In the genomic region with DNA sequence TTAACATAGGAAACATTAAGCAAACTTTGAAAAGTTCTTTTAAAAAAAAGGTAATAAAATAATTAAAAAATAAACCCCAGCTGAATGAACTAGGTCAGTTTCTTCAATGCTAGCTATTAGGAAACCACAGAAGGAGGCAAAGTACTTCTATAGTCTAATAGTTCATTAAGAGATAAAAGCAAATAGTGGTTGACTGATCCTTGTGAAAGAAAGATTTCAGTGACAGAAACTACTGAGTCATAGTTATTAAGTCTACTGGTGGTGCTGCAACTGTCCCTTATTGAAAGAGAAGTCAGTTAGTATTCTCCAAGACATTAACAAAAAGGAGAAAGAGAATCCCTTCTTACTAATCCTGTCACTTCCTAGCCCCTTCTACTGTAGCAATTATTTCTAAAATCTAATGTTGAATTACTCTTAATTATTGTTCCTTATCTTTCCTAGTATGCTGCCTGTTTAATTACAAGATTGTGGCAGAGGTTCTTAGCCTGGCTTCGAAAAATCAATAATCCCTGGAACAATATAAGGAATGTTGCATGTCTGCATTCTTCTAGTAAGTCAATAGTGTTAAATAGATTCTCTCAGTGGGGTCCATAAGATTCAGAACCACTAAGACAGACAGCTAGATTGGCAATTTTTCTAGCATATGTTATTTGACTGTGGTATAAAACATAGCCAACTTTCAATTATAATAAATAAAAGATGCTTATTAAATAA, we compare ENCODE assay signal across 17 cellular contexts. TPM values are rescaled to one million over a fixed set of nuclear protein-coding genes. Genes with fewer than 3 reads are reported as not detected.
DNase-seq lines count a peak whose midpoint lies in the region; ATAC-seq, FAIRE-seq and TF ChIP-seq lines count a peak whose summit lies in the region.
"Had no signal": no experiment of that assay in that cellular context is flagged by ENCODE, and none has a peak within 500 bp of the region (broad histone marks: within the 10 kb centered on the region; RNA-seq: fewer than 3 reads in every experiment).

No MANE protein-coding gene starts in this region.

- intact Hi-C loops in GM12878 (cut with micrococcal nuclease; ENCODE audit: unreplicated experiment) = no loop called here
- intact Hi-C loops in left lung (cut with DNase I) = no loop called here
- intact Hi-C loops in left cardiac atrium (cut with DNase I) = no loop called here
- intact Hi-C loops in upper lobe of right lung (cut with DNase I) = no loop called here

- H3K9me3 ChIP-seq in GM12878 (replicated peaks; ENCODE audit: control insufficient read depth, insufficient read depth, low read length) (no peaks in the 10 kb centered on the region), left lung (no peaks in the 10 kb centered on the region), gastroesophageal sphincter (no peaks in the 10 kb centered on the region), upper lobe of right lung (no peaks in the 10 kb centered on the region)

- H3K79me2 ChIP-seq in GM12878 (ENCODE audit: control insufficient read depth, insufficient read depth, low read length) = no peaks in the 10 kb centered on the region

- POLR2A ChIA-PET in GM12878 (lab: Charles Lee) = no interaction called here

- SMC1A ChIA-PET in GM12878 (lab: Charles Lee; ENCODE audit: uncharacterized antibody, unreplicated experiment) = no interaction called here

- H3K27ac ChIP-seq in GM12878 (ENCODE audit: control insufficient read depth, insufficient read depth) (no peak overlapping the region), left lung (no peak overlapping the region), substantia nigra (ENCODE audit: low read depth, low read length, poor library complexity, severe bottlenecking) (no peak overlapping the region), gastroesophageal sphincter (no peak overlapping the region), upper lobe of right lung (no peak overlapping the region)
- H3K27ac ChIP-seq: C4-2B had no signal

- H4K20me1 ChIP-seq in GM12878 (ENCODE audit: control insufficient read depth, insufficient read depth) = no peaks in the 10 kb centered on the region

- in situ Hi-C loops in GM12878 (cut with MboI) = no loop called here

- H3K9ac ChIP-seq in GM12878 (ENCODE audit: control insufficient read depth, insufficient read depth, low read length) = no peak overlapping the region

- CTCF ChIA-PET in GM12878 (lab: Yijun Ruan, JAX) = no interaction called here

- no peak overlapping the region for H3K4me3 ChIP-seq in GM12878
- no peak overlapping the region for H3K4me3 ChIP-seq in left lung
- no peak overlapping the region for H3K4me3 ChIP-seq in gastroesophageal sphincter
- H3K4me3 ChIP-seq in upper lobe of right lung = no peak overlapping the region

- RAD21 ChIA-PET in GM12878 (lab: Charles Lee; ENCODE audit: unreplicated experiment) = no interaction called here

- TF ChIP-seq POLR2A in GM12878 (IDR thresholded peaks at IDR 0.05; ENCODE audit: low read depth, low read length) (no peak), gastroesophageal sphincter (IDR thresholded peaks at IDR 0.05) (no peak)

- H3K27me3 ChIP-seq in GM12878 (replicated peaks in 1 of 2; ENCODE audit: control insufficient read depth in 2 of 2, insufficient read depth in 2 of 2, low read length in 1 of 2) (no peaks in the 10 kb centered on the region), left lung (no peaks in the 10 kb centered on the region), gastroesophageal sphincter (no peaks in the 10 kb centered on the region), upper lobe of right lung (no peaks in the 10 kb centered on the region)

- DNase-seq in NOMO-1 treated with DMSO at 0.1 percent for 48 hours (lab: John Stamatoyannopoulos, UW; ENCODE audit: unreplicated experiment) (peak; percentile 29), NOMO-1 (lab: John Stamatoyannopoulos, UW; ENCODE audit: unreplicated experiment in 2 of 2) (no peak), GM12878 (ENCODE audit: low read depth, low spot score) (no peak), left lung (no peak), left cardiac atrium (no peak), substantia nigra (lab: John Stamatoyannopoulos, UW) (no peak), upper lobe of right lung (no peak)
- DNase-seq: DMS53, IMR-90, NCI-H1092 treated with DMSO at 0.1 percent for 48 hours, NCI-H187 treated with DMSO at 0.1 percent for 48 hours, NCI-H2171 treated with DMSO at 0.1 percent for 48 hours, NCI-H82, RPMI8226 had no signal

- no peaks in the 10 kb centered on the region for H3K4me1 ChIP-seq in GM12878 (ENCODE audit: control insufficient read depth, insufficient read depth, low read length)
- H3K4me1 ChIP-seq in left lung = no peaks in the 10 kb centered on the region
- no peaks in the 10 kb centered on the region for H3K4me1 ChIP-seq in gastroesophageal sphincter
- no peaks in the 10 kb centered on the region for H3K4me1 ChIP-seq in upper lobe of right lung

- BruUV-seq in GM12878 (replicated peaks; lab: Mats Ljungman, UMichigan) = no TSS peak

- no peak for TF ChIP-seq EP300 in GM12878 (IDR thresholded peaks at IDR 0.05; ENCODE audit: borderline replicate concordance in 1 of 2, control insufficient read depth in 1 of 2, low read depth in 2 of 2, low read length in 2 of 2)
- TF ChIP-seq EP300 in gastroesophageal sphincter (IDR thresholded peaks at IDR 0.05) = no peak

- TF ChIP-seq RAD21 in GM12878 (IDR thresholded peaks at IDR 0.05; ENCODE audit: insufficient read depth, low read depth, low read length) = no peak

- H3K4me2 ChIP-seq in GM12878 (ENCODE audit: control insufficient read depth, insufficient read depth) = no peak overlapping the region

- ATAC-seq in GM12878 (no peak; the same call in 2 of the 3 replicates), left lung (peak; percentile 47), left cardiac atrium (no peak), gastroesophageal sphincter (no peak), upper lobe of right lung (no peak)

- FAIRE-seq in GM12878 (lab: Jason Lieb, UNC) = no peak
- FAIRE-seq: H54 had no signal

- no peak overlapping the region for H2AFZ ChIP-seq in GM12878 (ENCODE audit: control insufficient read depth, low read depth, low read length)

- no peak for TF ChIP-seq CTCF in GM12878 (IDR thresholded peaks at IDR 0.05 in 2 of 3, conservative IDR thresholded peaks at IDR 0.05 in 1 of 3; ENCODE audit: control insufficient read depth in 2 of 3, extremely low read depth in 1 of 3, insufficient read depth in 1 of 3, low read depth in 3 of 3, low read length in 3 of 3)
- TF ChIP-seq CTCF in left lung (IDR thresholded peaks at IDR 0.05) = no peak
- TF ChIP-seq CTCF in gastroesophageal sphincter (IDR thresholded peaks at IDR 0.05) = no peak
- no peak for TF ChIP-seq CTCF in upper lobe of right lung (IDR thresholded peaks at IDR 0.05)

- 96% methylated on average over 1 of the region's 1 CpG for WGBS in GM12878 (ENCODE audit: insufficient coverage, insufficient replicate concordance, low lambda C conversion rate, missing lambda C conversion rate)
- 62 to 100% methylated on average over 1 of the region's 1 CpG for WGBS in gastroesophageal sphincter (ENCODE audit: low coverage in 1 of 2), 2 donors

- H3K36me3 ChIP-seq in GM12878 (ENCODE audit: control insufficient read depth in 2 of 2, insufficient read depth in 2 of 2, low read length in 1 of 2) (peaks cover 1 to 10% of the 10 kb centered on the region in 2 experiments), left lung (peaks cover 5 to 53% of the 10 kb centered on the region in 2 donors), gastroesophageal sphincter (peaks cover 0 to 72% of the 10 kb centered on the region in 2 donors), upper lobe of right lung (peaks cover 54% of the 10 kb centered on the region)

TF ChIP-seq in GM12878, 131 proteins besides CTCF, POLR2A, EP300 and RAD21 (continues in another document):
- TF ChIP-seq ZNF24 (IDR thresholded peaks at IDR 0.05) = peak; percentile 89

RNA-seq across cellular contexts. Expression of gene TCTN3, which starts 18.2 kb away (rescaled TPM):
- 63.8 and 67.8 TPM in 2 replicates for total RNA-seq in GM12878 (2013; cell fraction: nucleolus; rRNA removed)
- total RNA-seq in GM12878 (2014; rRNA removed) (31.4 and 36.1 TPM in 2 replicates), GM12878 (2014; rRNA removed; fragmentation: Illumina TruSeq; extraction: Trizol) (21.7 and 23.9 TPM in 2 replicates), GM12878 (2021) (27.0 and 27.1 TPM in 2 replicates), left lung (10 to 100 TPM; 36.2 to 43.8 TPM), left cardiac atrium (10 to 100 TPM; 13.4 to 20.2 TPM), gastroesophageal sphincter (10 to 100 TPM; 17.6 to 28.6 (median 21.2) TPM), upper lobe of right lung (29.0 TPM)
- 17.2 TPM for polyA plus RNA-seq in GM12878 (2011; ENCODE audit: low read depth)
- polyA plus RNA-seq in GM12878 (2011; rRNA removed) (36.2 and 45.0 TPM in 2 replicates), GM12878 (2014; fragmentation: Illumina TruSeq; extraction: Trizol) (31.1 and 33.4 TPM in 2 replicates), GM12878 (2014; fragmentation: Nextera tagmentation; extraction: Ambion mirVana) (10 to 100 TPM; 20.0 to 24.0 TPM), GM12878 (2014; rRNA removed) (23.2 and 25.0 TPM in 2 replicates), GM12878 (2016; fragmentation: Nextera tagmentation; extraction: Ambion mirVana) (10 to 100 TPM; 46.7 to 48.7 TPM)
- polyA plus RNA-seq in GM12878 (2011; cell fraction: cytosol; rRNA removed) = 40.8 and 45.2 TPM in 2 replicates
- 38.9 and 44.1 TPM in 2 replicates for polyA plus RNA-seq in GM12878 (2011; cell fraction: nucleus; rRNA removed)
- polyA plus RNA-seq in GM12878 (2012) = 16.8 and 20.9 TPM in 2 replicates
- 48.1 and 62.2 TPM in 2 replicates for polyA minus RNA-seq in GM12878 (2011; rRNA and poly(A)+ RNA removed)
- polyA minus RNA-seq in GM12878 (2011; cell fraction: cytosol; rRNA and poly(A)+ RNA removed) = 19.2 and 20.3 TPM in 2 replicates
- 39.7 and 77.6 TPM in 2 replicates for polyA minus RNA-seq in GM12878 (2011; cell fraction: nucleus; rRNA and poly(A)+ RNA removed)

RNA-seq across cellular contexts. Expression of gene ALDH18A1, which starts 19.0 kb away (rescaled TPM):
- 38.8 and 40.6 TPM in 2 replicates for total RNA-seq in GM12878 (2013; cell fraction: nucleolus; rRNA removed)
- total RNA-seq in GM12878 (2014; rRNA removed) (95.0 and 97.1 TPM in 2 replicates), GM12878 (2014; rRNA removed; fragmentation: Illumina TruSeq; extraction: Trizol) (80.8 and 87.6 TPM in 2 replicates), GM12878 (2021) (118 and 121 TPM in 2 replicates), left lung (10 to 100 TPM; 48.2 to 72.0 TPM), left cardiac atrium (10 to 100 TPM; 18.7 to 26.0 TPM), gastroesophageal sphincter (10 to 100 TPM; 19.1 to 32.9 (median 26.7) TPM), upper lobe of right lung (32.8 TPM)
- polyA plus RNA-seq in GM12878 (2011; ENCODE audit: low read depth) = 48.4 TPM
- polyA plus RNA-seq in GM12878 (2011; rRNA removed) (115 and 118 TPM in 2 replicates), GM12878 (2014; fragmentation: Illumina TruSeq; extraction: Trizol) (104 and 119 TPM in 2 replicates), GM12878 (2014; fragmentation: Nextera tagmentation; extraction: Ambion mirVana) (10 to 100 TPM; 24.3 to 32.8 TPM), GM12878 (2014; rRNA removed) (71.6 and 80.0 TPM in 2 replicates), GM12878 (2016; fragmentation: Nextera tagmentation; extraction: Ambion mirVana) (100 to 1,000 TPM; 107 to 108 TPM)
- 90.3 and 97.0 TPM in 2 replicates for polyA plus RNA-seq in GM12878 (2011; cell fraction: cytosol; rRNA removed)
- 267 and 465 TPM in 2 replicates for polyA plus RNA-seq in GM12878 (2011; cell fraction: nucleus; rRNA removed)
- polyA plus RNA-seq in GM12878 (2012) = 55.6 and 58.6 TPM in 2 replicates
- polyA minus RNA-seq in GM12878 (2011; rRNA and poly(A)+ RNA removed) = 130 and 166 TPM in 2 replicates
- polyA minus RNA-seq in GM12878 (2011; cell fraction: cytosol; rRNA and poly(A)+ RNA removed) = 32.9 and 39.4 TPM in 2 replicates
- 70.1 and 92.0 TPM in 2 replicates for polyA minus RNA-seq in GM12878 (2011; cell fraction: nucleus; rRNA and poly(A)+ RNA removed)
